22 cellular contexts compared by ENCODE assay signal in genomic region chr11:74756571-74756970, GRCh38. TPM values are rescaled to one million over a fixed set of nuclear protein-coding genes. Genes with fewer than 3 reads are reported as not detected.
"Had no signal": no experiment of that assay in that cellular context is flagged by ENCODE, and none has a peak within 500 bp of the region (broad histone marks: within the 10 kb centered on the region; RNA-seq: fewer than 3 reads in every experiment).

No MANE protein-coding gene starts in this region.

- H3K27me3 Mint-ChIP-seq: naive B cell had no signal

- ATAC-seq: psoas muscle, sciatic nerve had no signal

- FAIRE-seq: islet of Langerhans had no signal

- DNase-seq: cortex of kidney; effector memory CD4-positive, alpha-beta T cell; erythroblast; foreskin melanocyte; head of caudate nucleus; kidney glomerular epithelial cell; mesendoderm; naive B cell; nephron progenitor cell; psoas muscle; retina; stimulated activated CD4-positive, alpha-beta T cell treated with anti-CD3 and anti-CD28 coated beads, Interleukin-12 subunit alpha, Interleukin-12 subunit beta, amount 100 ng/mL, for 4 hours; stimulated activated naive CD4-positive, alpha-beta T cell; stomach; substantia nigra; transverse colon had no signal

- H3K27ac ChIP-seq: parathyroid adenoma, psoas muscle, thoracic aorta, transverse colon had no signal

- H3K4me1 Mint-ChIP-seq: nephron progenitor cell had no signal

- H2AFZ ChIP-seq: hepatocyte, parathyroid adenoma had no signal

- H3K4me3 ChIP-seq: hepatocyte, psoas muscle, stomach, thoracic aorta, transverse colon had no signal

- H3K9me3 ChIP-seq: psoas muscle, stomach, thoracic aorta, transverse colon had no signal

- H3K27me3 ChIP-seq: hepatocyte, stomach, transverse colon had no signal

- H3K27ac Mint-ChIP-seq: nephron progenitor cell had no signal

- H3K9ac ChIP-seq: parathyroid adenoma had no signal

- H3K36me3 ChIP-seq: stomach, thoracic aorta, transverse colon had no signal

- H3K4me1 ChIP-seq: parathyroid adenoma had no signal

- H3K4me3 Mint-ChIP-seq: naive B cell, nephron progenitor cell had no signal

RNA-seq across cellular contexts. Expression of gene CHRDL2, which starts 25.3 kb away (rescaled TPM):
- total RNA-seq: lung microvascular endothelial cell had no signal
